ENCODE assay signal across 27 cellular contexts in the genomic region with DNA sequence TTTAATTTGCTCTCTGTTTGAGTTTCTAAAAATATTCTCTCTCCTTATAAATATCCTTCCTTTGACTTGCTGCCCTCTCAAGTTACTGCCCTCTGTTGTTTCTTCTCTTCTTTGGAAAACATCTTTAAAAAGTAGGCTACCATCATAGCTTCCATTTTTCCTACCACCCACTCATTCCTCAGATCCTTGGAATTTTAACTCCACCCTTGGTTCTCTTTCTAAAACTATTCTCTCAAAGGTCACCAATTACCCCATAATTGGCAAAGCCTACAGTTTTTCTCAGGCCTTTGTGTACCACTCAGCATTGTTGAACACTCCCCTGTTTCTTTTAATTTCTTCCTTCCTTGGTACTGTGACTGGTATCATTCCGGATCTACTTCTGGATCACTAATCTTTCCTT. TPM values are rescaled to one million over a fixed set of nuclear protein-coding genes. Genes with fewer than 3 reads are reported as not detected.
DNase-seq lines count a peak whose midpoint lies in the region; ATAC-seq and TF ChIP-seq lines count a peak whose summit lies in the region.
"Had no signal": no experiment of that assay in that cellular context is flagged by ENCODE, and none has a peak within 500 bp of the region (broad histone marks: within the 10 kb centered on the region; RNA-seq: fewer than 3 reads in every experiment).

No MANE protein-coding gene starts in this region.

- H3K27ac ChIP-seq in smooth muscle cell (ENCODE audit: low read depth) = peak overlapping the region; percentile 99
- H3K27ac ChIP-seq: parathyroid adenoma, RWPE1, SK-N-MC, upper lobe of left lung had no signal

- no peaks in the 10 kb centered on the region for H3K79me2 ChIP-seq in smooth muscle cell (ENCODE audit: low read depth)
- H3K79me2 ChIP-seq: parathyroid adenoma had no signal

- peak overlapping the region; percentile 74 for H3K4me2 ChIP-seq in smooth muscle cell

- WGBS in smooth muscle cell (ENCODE audit: low lambda C conversion rate) = 0% methylated on average over 1 of the region's 1 CpG

- H4K20me1 ChIP-seq in smooth muscle cell (ENCODE audit: low read depth) = no peaks in the 10 kb centered on the region

- no peak for ATAC-seq in GM21367 (IDR thresholded peaks at IDR 0.05; ENCODE audit: unreplicated experiment)
- no peak for ATAC-seq in GM18520 (IDR thresholded peaks at IDR 0.05; ENCODE audit: unreplicated experiment)
- ATAC-seq: stimulated activated effector memory CD8-positive, alpha-beta T cell treated with anti-CD3 and anti-CD28 coated beads, Interleukin-12 subunit alpha, Interleukin-12 subunit beta, amount 100 ng/mL, for 72 hours had no signal

- H3K9ac ChIP-seq in adipocyte (ENCODE audit: low read length) = peak overlapping the region; percentile 32
- no peak overlapping the region for H3K9ac ChIP-seq in smooth muscle cell (ENCODE audit: low read depth)
- H3K9ac ChIP-seq: parathyroid adenoma had no signal

- H3K4me1 ChIP-seq in adipocyte (ENCODE audit: control insufficient read depth, insufficient read depth, low read length) (peaks cover 50% of the 10 kb centered on the region), smooth muscle cell (ENCODE audit: low read depth) (peaks cover 34% of the 10 kb centered on the region)
- H3K4me1 ChIP-seq: parathyroid adenoma had no signal

- H2AFZ ChIP-seq in smooth muscle cell (ENCODE audit: low read depth) = no peak overlapping the region
- H2AFZ ChIP-seq: parathyroid adenoma had no signal

- H3K36me3 ChIP-seq in adipocyte (ENCODE audit: control insufficient read depth, insufficient read depth, low read length, severe bottlenecking) (no peaks in the 10 kb centered on the region), smooth muscle cell (ENCODE audit: low read depth) (no peaks in the 10 kb centered on the region)
- H3K36me3 ChIP-seq: ascending aorta, HAP-1, upper lobe of left lung had no signal

- DNase-seq in GM03348 (ENCODE audit: low spot score) (peak; percentile 50), adipocyte (ENCODE audit: low read depth) (peak; percentile 72), fibroblast of mammary gland (ENCODE audit: low read depth) (peak; percentile 56), smooth muscle cell (lab: John Stamatoyannopoulos, UW; ENCODE audit: unreplicated experiment) (no peak), NCI-H2196 treated with DMSO at 0.1 percent for 48 hours (lab: John Stamatoyannopoulos, UW; ENCODE audit: unreplicated experiment) (no peak)
- DNase-seq: activated CD4-positive, alpha-beta T cell treated with anti-CD3 and anti-CD28 coated beads for 4 hours; activated effector memory CD4-positive, alpha-beta T cell treated with Interleukin-2 at 50 U/mL for 16 hours; activated T-cell treated with anti-CD3 and anti-CD28 coated beads for 4 hours; CD4-positive, CD25-positive, alpha-beta regulatory T cell; DMS 273 treated with DMSO at 0.1 percent for 48 hours; kidney glomerular epithelial cell; NCI-H1417 treated with DMSO at 0.1 percent for 48 hours; NCI-H2081 treated with DMSO at 0.1 percent for 48 hours; NCI-H82; right cardiac atrium; stimulated activated CD4-positive, alpha-beta T cell treated with anti-CD3 and anti-CD28 coated beads, Interleukin-12 subunit alpha, Interleukin-12 subunit beta, amount 100 ng/mL, for 4 hours; stimulated activated CD4-positive, alpha-beta T cell treated with anti-CD3 and anti-CD28 coated beads, Interleukin-4, amount 100 ng/mL, for 24 hours; upper lobe of left lung had no signal

- no peak for TF ChIP-seq CTCF in fibroblast of mammary gland (conservative IDR thresholded peaks at IDR 0.05; ENCODE audit: control insufficient read depth, insufficient read depth, low read depth, low read length)
- no peak for TF ChIP-seq CTCF in smooth muscle cell (IDR thresholded peaks at IDR 0.05; ENCODE audit: borderline replicate concordance, insufficient read depth, poor library complexity, severe bottlenecking)

- no peaks in the 10 kb centered on the region for H3K27me3 ChIP-seq in adipocyte (replicated peaks; ENCODE audit: control insufficient read depth, insufficient read depth, low read length)
- no peaks in the 10 kb centered on the region for H3K27me3 ChIP-seq in smooth muscle cell (ENCODE audit: low read depth)
- H3K27me3 ChIP-seq: ascending aorta, upper lobe of left lung had no signal

- H3K4me3 ChIP-seq in adipocyte (ENCODE audit: low read length) (peak overlapping the region; percentile 48), fibroblast of mammary gland (ENCODE audit: control insufficient read depth, low read depth, low read length) (no peak overlapping the region), smooth muscle cell (no peak overlapping the region)
- H3K4me3 ChIP-seq: ascending aorta, HAP-1, lung, SK-N-MC, upper lobe of left lung had no signal

- no peaks in the 10 kb centered on the region for H3K9me3 ChIP-seq in adipocyte (ENCODE audit: control insufficient read depth, low read length)
- no peaks in the 10 kb centered on the region for H3K9me3 ChIP-seq in smooth muscle cell (replicated peaks; ENCODE audit: low read depth)
- H3K9me3 ChIP-seq: ascending aorta, HAP-1, upper lobe of left lung had no signal

- H3F3A ChIP-seq in smooth muscle cell (ENCODE audit: low read depth) = peaks cover 20% of the 10 kb centered on the region

RNA-seq across cellular contexts. Expression of a gene that starts 43.0 kb away (rescaled TPM):
- 360 and 467 TPM in 2 replicates for total RNA-seq in smooth muscle cell
- polyA plus RNA-seq in smooth muscle cell = 70.8 and 78.3 TPM in 2 replicates

Comparison
In these comparisons a context has a peak if more than half of its experiments do, and no peak if none do; other contexts are left out.
1. DNase-seq: peak in GM03348 (single experiment), adipocyte (single experiment) and fibroblast of mammary gland (single experiment); none in smooth muscle cell (single experiment) and NCI-H2196 treated with DMSO at 0.1 percent for 48 hours (single experiment).